15 cellular contexts compared by ENCODE assay signal in genomic region chr11:126816655-126817054, GRCh38.
A peak's percentile ranks its signal among the peaks of the same experiment; 100 is the strongest.
DNase-seq lines count a peak whose midpoint lies in the region; ATAC-seq, FAIRE-seq and TF ChIP-seq lines count a peak whose summit lies in the region.
"Had no signal": no experiment of that assay in that cellular context is flagged by ENCODE, and none has a peak within 500 bp of the region (broad histone marks: within the 10 kb centered on the region; RNA-seq: fewer than 3 reads in every experiment).

No MANE protein-coding gene starts in this region.

- H3K36me3 ChIP-seq in GM23248 (ENCODE audit: low read depth): 0 out of 2 replicates have a peak, but pooled peaks cover 2% of the 10 kb centered on the region
- no peaks in the 10 kb centered on the region for H3K36me3 ChIP-seq in Caco-2 (ENCODE audit: control insufficient read depth, insufficient read depth, low read length)
- H3K36me3 ChIP-seq: prostate gland, tibial nerve had no signal

- TF ChIP-seq POLR2A in GM12892 (IDR thresholded peaks at IDR 0.05; ENCODE audit: low read depth, low read length): no peak

- H3K79me2 ChIP-seq in GM23248 (ENCODE audit: insufficient read depth): peaks cover 22% of the 10 kb centered on the region; the same call in 1 of the 2 replicates

- TF ChIP-seq CTCF in astrocyte of the cerebellum (IDR thresholded peaks at IDR 0.05; ENCODE audit: low read depth, low read length, missing control alignments): no peak
- no peak for TF ChIP-seq CTCF in Caco-2 (IDR thresholded peaks at IDR 0.05; ENCODE audit: insufficient read depth in 1 of 2, low read depth in 1 of 2, low read length in 1 of 2, severe bottlenecking in 1 of 2, unreplicated experiment in 1 of 2)

- intact Hi-C loops in Caco-2 (cut with micrococcal nuclease; ENCODE audit: unreplicated experiment): no loop called here

- no peaks in the 10 kb centered on the region for H3K9me3 Mint-ChIP-seq in stimulated activated effector memory CD8-positive, alpha-beta T cell treated with anti-CD3 and anti-CD28 coated beads, Interleukin-12 subunit alpha, Interleukin-12 subunit beta, amount 100 ng/mL, for 72 hours
- no peaks in the 10 kb centered on the region for H3K9me3 Mint-ChIP-seq in Caco-2 (ENCODE audit: unreplicated experiment)

- no peaks in the 10 kb centered on the region for H3K36me3 Mint-ChIP-seq in stimulated activated effector memory CD8-positive, alpha-beta T cell treated with anti-CD3 and anti-CD28 coated beads, Interleukin-12 subunit alpha, Interleukin-12 subunit beta, amount 100 ng/mL, for 72 hours
- H3K36me3 Mint-ChIP-seq in Caco-2 (ENCODE audit: insufficient read depth, unreplicated experiment): no peaks in the 10 kb centered on the region

- peak overlapping the region; percentile 15 for H3K4me2 ChIP-seq in GM23248 (ENCODE audit: unreplicated experiment)

- no peak overlapping the region for H3K27ac Mint-ChIP-seq in stimulated activated effector memory CD8-positive, alpha-beta T cell treated with anti-CD3 and anti-CD28 coated beads, Interleukin-12 subunit alpha, Interleukin-12 subunit beta, amount 100 ng/mL, for 72 hours
- H3K27ac Mint-ChIP-seq in Caco-2 (ENCODE audit: unreplicated experiment): no peak overlapping the region

- H2AFZ ChIP-seq in GM23248: peak overlapping the region; percentile 50

- BruUV-seq in Caco-2 (replicated peaks; lab: Mats Ljungman, UMichigan): no TSS peak

- H3K27ac ChIP-seq in GM23248: peak overlapping the region; percentile 18; the same call in 1 of the 2 replicates
- H3K27ac ChIP-seq: prostate gland, tibial nerve had no signal

- no peaks in the 10 kb centered on the region for H3K4me1 Mint-ChIP-seq in stimulated activated effector memory CD8-positive, alpha-beta T cell treated with anti-CD3 and anti-CD28 coated beads, Interleukin-12 subunit alpha, Interleukin-12 subunit beta, amount 100 ng/mL, for 72 hours
- no peaks in the 10 kb centered on the region for H3K4me1 Mint-ChIP-seq in Caco-2 (ENCODE audit: low read depth, unreplicated experiment)

- H3K9me3 ChIP-seq in GM23248 (ENCODE audit: low read depth) (no peaks in the 10 kb centered on the region), Caco-2 (no peaks in the 10 kb centered on the region)
- H3K9me3 ChIP-seq: prostate gland, tibial nerve had no signal

- H3F3A ChIP-seq in GM23248 (ENCODE audit: insufficient read depth): peaks cover 25% of the 10 kb centered on the region; the same call in 1 of the 2 replicates

- no peak overlapping the region for H3K9ac ChIP-seq in GM23248

- DNase-seq in A172 (ENCODE audit: low spot score) (peak; percentile 16), GM23248 (peak; percentile 53), NCI-H2081 (lab: John Stamatoyannopoulos, UW) (peak; percentile 50 to 65), astrocyte of the cerebellum (ENCODE audit: low read depth) (peak; percentile 49), Caco-2 (no peak), GM12892 (ENCODE audit: insufficient read length) (no peak), HPDE6-E6E7 (ENCODE audit: extremely low spot score) (no peak)
- DNase-seq in stimulated activated effector memory CD8-positive, alpha-beta T cell treated with anti-CD3 and anti-CD28 coated beads, Interleukin-12 subunit alpha, Interleukin-12 subunit beta, amount 100 ng/mL, for 72 hours (ENCODE audit: low spot score in 2 of 2): no peak
- DNase-seq: activated CD8-positive, alpha-beta memory T cell treated with anti-CD3 and anti-CD28 coated beads for 24 hours; activated gamma-delta T cell treated with Interleukin-2 at 50 U/mL for 16 hours; Kasumi-1; NCI-H446; stimulated activated CD8-positive, alpha-beta memory T cell treated with anti-CD3 and anti-CD28 coated beads, Interleukin-4, amount 100 ng/mL, for 48 hours had no signal

- POLR2A ChIA-PET in Caco-2 (lab: Charles Lee): no interaction called here

- CTCF ChIA-PET in Caco-2 (lab: Charles Lee): no interaction called here

- WGBS in GM23248 (ENCODE audit: low coverage in 1 of 2, low lambda C conversion rate in 2 of 2, missing lambda C conversion rate in 2 of 2), 2 experiments: 19 to 21% methylated on average over 6 of the region's 6 CpGs

- H4K20me1 ChIP-seq in GM23248 (ENCODE audit: insufficient read depth): no peaks in the 10 kb centered on the region

- H3K27me3 ChIP-seq in GM23248 (replicated peaks; ENCODE audit: insufficient read depth): no peaks in the 10 kb centered on the region
- H3K27me3 ChIP-seq in Caco-2 (replicated peaks; ENCODE audit: control insufficient read depth, insufficient read depth, low read length): no peaks in the 10 kb centered on the region
- H3K27me3 ChIP-seq: tibial nerve had no signal

- H3K27me3 Mint-ChIP-seq in Caco-2 (ENCODE audit: insufficient read depth, unreplicated experiment): peaks cover 37% of the 10 kb centered on the region

- FAIRE-seq in GM12892 (lab: Jason Lieb, UNC): no peak

- peaks cover 37% of the 10 kb centered on the region for H3K4me1 ChIP-seq in GM23248 (ENCODE audit: insufficient read depth)
- no peaks in the 10 kb centered on the region for H3K4me1 ChIP-seq in Caco-2
- H3K4me1 ChIP-seq: prostate gland, tibial nerve had no signal

- ATAC-seq in stimulated activated effector memory CD8-positive, alpha-beta T cell treated with anti-CD3 and anti-CD28 coated beads, Interleukin-12 subunit alpha, Interleukin-12 subunit beta, amount 100 ng/mL, for 72 hours: no peak

- no peak overlapping the region for H3K4me3 Mint-ChIP-seq in stimulated activated effector memory CD8-positive, alpha-beta T cell treated with anti-CD3 and anti-CD28 coated beads, Interleukin-12 subunit alpha, Interleukin-12 subunit beta, amount 100 ng/mL, for 72 hours
- H3K4me3 Mint-ChIP-seq in Caco-2 (ENCODE audit: unreplicated experiment): no peak overlapping the region

- no peaks in the 10 kb centered on the region for H3K9me2 ChIP-seq in GM23248 (ENCODE audit: insufficient read depth)

- in situ Hi-C loops in GM23248 (cut with MboI): no loop called here
- in situ Hi-C loops in astrocyte of the cerebellum (cut with HindIII; ENCODE audit: low sequenced_read_pairs): no loop called here

- H3K4me3 ChIP-seq in GM23248: no peak overlapping the region
- H3K4me3 ChIP-seq in astrocyte of the cerebellum (ENCODE audit: low read depth, low read length): no peak overlapping the region
- no peak overlapping the region for H3K4me3 ChIP-seq in Caco-2 (ENCODE audit: low read depth, low read length)
- H3K4me3 ChIP-seq: prostate gland, tibial nerve had no signal

Comparison
In these comparisons a context has a peak if more than half of its experiments do, and no peak if none do; other contexts are left out.
1. DNase-seq: peak in A172 (single experiment), GM23248 (single experiment), NCI-H2081 (2 of 2) and astrocyte of the cerebellum (single experiment); none in stimulated activated effector memory CD8-positive, alpha-beta T cell treated with anti-CD3 and anti-CD28 coated beads, Interleukin-12 subunit alpha, Interleukin-12 subunit beta, amount 100 ng/mL, for 72 hours (0 of 2), Caco-2 (0 of 2), GM12892 (single experiment) and HPDE6-E6E7 (single experiment).